ENCODE assay signal across 1 cellular context in the genomic region with DNA sequence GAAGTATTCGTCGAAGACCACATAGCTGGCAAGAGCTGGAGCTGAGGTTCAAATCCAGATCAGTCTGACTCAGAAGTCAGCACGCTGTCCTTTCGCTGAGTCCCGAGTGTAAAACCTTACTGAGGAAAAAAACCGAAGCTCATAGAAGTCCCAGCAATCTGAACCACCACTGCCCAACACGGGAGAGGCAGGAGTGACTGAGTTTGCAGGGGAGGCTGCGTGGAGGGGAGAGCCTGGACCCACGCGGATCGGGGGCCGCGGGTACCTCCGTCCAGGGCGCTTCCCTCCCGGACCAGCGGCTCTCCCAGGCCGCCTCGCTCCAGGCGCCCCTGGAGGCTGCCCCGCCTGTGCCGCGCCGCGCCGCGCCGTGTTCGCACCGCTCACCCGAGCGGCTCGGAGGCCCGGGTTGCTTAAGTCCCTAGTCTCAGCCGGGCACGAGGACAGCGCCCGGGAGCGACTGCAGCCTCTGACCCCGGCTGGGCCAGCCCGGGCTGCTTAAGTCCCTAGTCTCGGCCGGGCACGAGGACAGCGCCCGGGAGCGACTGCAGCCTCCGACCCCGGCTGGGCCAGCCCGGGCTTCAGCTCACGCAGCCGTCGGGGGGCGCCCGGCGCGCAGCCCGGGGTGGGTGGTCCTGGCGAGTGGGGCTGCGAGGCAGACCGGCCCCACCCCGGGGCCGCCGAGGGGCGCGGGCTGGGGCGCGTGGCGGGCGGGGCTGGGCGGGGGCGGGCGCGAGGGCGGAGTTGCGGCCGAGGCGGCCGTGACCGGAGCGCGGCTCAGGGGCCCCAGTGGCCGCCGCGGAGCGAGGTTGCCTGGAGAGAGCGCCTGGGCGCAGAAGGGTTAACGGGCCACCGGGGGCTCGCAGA.
TF ChIP-seq lines count a peak whose summit lies in the region.

TSS of gene ADAMTSL4 (plus strand) at position 777 of the 864 bp plus-strand sequence. CDS start 2,881 bp downstream, outside the sequence.

TF ChIP-seq in HepG2, 621 proteins besides CTCF, POLR2A, EP300 and RAD21 (continued from another document and continues in another):
- TF ChIP-seq, protein P1, sequence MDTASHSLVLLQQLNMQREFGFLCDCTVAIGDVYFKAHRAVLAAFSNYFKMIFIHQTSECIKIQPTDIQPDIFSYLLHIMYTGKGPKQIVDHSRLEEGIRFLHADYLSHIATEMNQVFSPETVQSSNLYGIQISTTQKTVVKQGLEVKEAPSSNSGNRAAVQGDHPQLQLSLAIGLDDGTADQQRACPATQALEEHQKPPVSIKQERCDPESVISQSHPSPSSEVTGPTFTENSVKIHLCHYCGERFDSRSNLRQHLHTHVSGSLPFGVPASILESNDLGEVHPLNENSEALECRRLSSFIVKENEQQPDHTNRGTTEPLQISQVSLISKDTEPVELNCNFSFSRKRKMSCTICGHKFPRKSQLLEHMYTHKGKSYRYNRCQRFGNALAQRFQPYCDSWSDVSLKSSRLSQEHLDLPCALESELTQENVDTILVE (CRISPR knock-in tag; IDR thresholded peaks at IDR 0.05): no peak
- TF ChIP-seq SP140L (CRISPR knock-in tag; IDR thresholded peaks at IDR 0.05; ENCODE audit: borderline replicate concordance): no peak
- peak; percentile 17; the same call in 1 of the 2 replicates for TF ChIP-seq MED13 (CRISPR knock-in tag; IDR thresholded peaks at IDR 0.05)
- peak; percentile 50; the same call in 1 of the 2 replicates for TF ChIP-seq TBX2 (CRISPR knock-in tag; IDR thresholded peaks at IDR 0.05; ENCODE audit: borderline replicate concordance)
- TF ChIP-seq ADNP (CRISPR knock-in tag; IDR thresholded peaks at IDR 0.05): peak; percentile 50; the same call in 1 of the 2 replicates
- TF ChIP-seq ZBTB43 (CRISPR knock-in tag; conservative IDR thresholded peaks at IDR 0.05): no peak
- TF ChIP-seq SP1 (IDR thresholded peaks at IDR 0.05): no peak
- TF ChIP-seq SP1 (CRISPR knock-in tag; IDR thresholded peaks at IDR 0.05): no peak; the same call in 1 of the 2 replicates
- TF ChIP-seq NCOA1 (CRISPR knock-in tag; IDR thresholded peaks at IDR 0.05): no peak
- TF ChIP-seq, protein P2, sequence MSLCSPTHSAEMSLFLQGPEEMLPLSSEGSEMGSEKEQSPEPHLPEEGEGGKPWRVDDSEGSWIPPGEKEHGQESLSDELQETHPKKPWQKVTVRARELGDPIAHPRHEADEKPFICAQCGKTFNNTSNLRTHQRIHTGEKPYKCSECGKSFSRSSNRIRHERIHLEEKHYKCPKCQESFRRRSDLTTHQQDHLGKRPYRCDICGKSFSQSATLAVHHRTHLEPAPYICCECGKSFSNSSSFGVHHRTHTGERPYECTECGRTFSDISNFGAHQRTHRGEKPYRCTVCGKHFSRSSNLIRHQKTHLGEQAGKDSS (CRISPR knock-in tag; IDR thresholded peaks at IDR 0.05; ENCODE audit: borderline replicate concordance, low read depth): 0 out of 2 replicates have a peak, but pooled peaks have one; percentile 21
- TF ChIP-seq, protein P3, sequence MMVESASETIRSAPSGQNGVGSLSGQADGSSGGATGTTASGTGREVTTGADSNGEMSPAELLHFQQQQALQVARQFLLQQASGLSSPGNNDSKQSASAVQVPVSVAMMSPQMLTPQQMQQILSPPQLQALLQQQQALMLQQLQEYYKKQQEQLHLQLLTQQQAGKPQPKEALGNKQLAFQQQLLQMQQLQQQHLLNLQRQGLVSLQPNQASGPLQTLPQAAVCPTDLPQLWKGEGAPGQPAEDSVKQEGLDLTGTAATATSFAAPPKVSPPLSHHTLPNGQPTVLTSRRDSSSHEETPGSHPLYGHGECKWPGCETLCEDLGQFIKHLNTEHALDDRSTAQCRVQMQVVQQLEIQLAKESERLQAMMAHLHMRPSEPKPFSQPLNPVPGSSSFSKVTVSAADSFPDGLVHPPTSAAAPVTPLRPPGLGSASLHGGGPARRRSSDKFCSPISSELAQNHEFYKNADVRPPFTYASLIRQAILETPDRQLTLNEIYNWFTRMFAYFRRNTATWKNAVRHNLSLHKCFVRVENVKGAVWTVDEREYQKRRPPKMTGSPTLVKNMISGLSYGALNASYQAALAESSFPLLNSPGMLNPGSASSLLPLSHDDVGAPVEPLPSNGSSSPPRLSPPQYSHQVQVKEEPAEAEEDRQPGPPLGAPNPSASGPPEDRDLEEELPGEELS (CRISPR knock-in tag; IDR thresholded peaks at IDR 0.05): 0 out of 2 replicates have a peak, but pooled peaks have one; percentile 11
- peak; percentile 43; the same call in 1 of the 2 replicates for TF ChIP-seq ARNT2 (CRISPR knock-in tag; IDR thresholded peaks at IDR 0.05; ENCODE audit: low read depth)
- TF ChIP-seq ZBTB38 (CRISPR knock-in tag; IDR thresholded peaks at IDR 0.05): 0 out of 2 replicates have a peak, but pooled peaks have one; percentile 16
- TF ChIP-seq ZFY (CRISPR knock-in tag; IDR thresholded peaks at IDR 0.05): peak; percentile 79
- 0 out of 2 replicates have a peak, but pooled peaks have one; percentile 14 for TF ChIP-seq ZNF263 (CRISPR knock-in tag; IDR thresholded peaks at IDR 0.05)
- TF ChIP-seq RFXAP (CRISPR knock-in tag; IDR thresholded peaks at IDR 0.05; ENCODE audit: borderline replicate concordance): 0 out of 2 replicates have a peak, but pooled peaks have one; percentile 41
- TF ChIP-seq CEBPG (CRISPR knock-in tag; IDR thresholded peaks at IDR 0.05): 0 out of 2 replicates have a peak, but pooled peaks have one; percentile 12
- TF ChIP-seq HNRNPH1 (optimal IDR thresholded peaks at IDR 0.05; ENCODE audit: low read depth, low read length): no peak
- TF ChIP-seq ZSCAN20 (CRISPR knock-in tag; IDR thresholded peaks at IDR 0.05; ENCODE audit: borderline replicate concordance): 0 out of 2 replicates have a peak, but pooled peaks have one; percentile 63
- peak; percentile 52 for TF ChIP-seq TAF1 (CRISPR knock-in tag; IDR thresholded peaks at IDR 0.05)
- TF ChIP-seq MYC (CRISPR knock-in tag; IDR thresholded peaks at IDR 0.05; ENCODE audit: borderline replicate concordance): peak; percentile 83
- 0 out of 2 replicates have a peak, but pooled peaks have one; percentile 7 for TF ChIP-seq SIN3A (IDR thresholded peaks at IDR 0.05; ENCODE audit: borderline replicate concordance, low read depth, low read length)
- no peak for TF ChIP-seq NRL (CRISPR knock-in tag; IDR thresholded peaks at IDR 0.05; ENCODE audit: borderline replicate concordance)
- TF ChIP-seq, protein P4, sequence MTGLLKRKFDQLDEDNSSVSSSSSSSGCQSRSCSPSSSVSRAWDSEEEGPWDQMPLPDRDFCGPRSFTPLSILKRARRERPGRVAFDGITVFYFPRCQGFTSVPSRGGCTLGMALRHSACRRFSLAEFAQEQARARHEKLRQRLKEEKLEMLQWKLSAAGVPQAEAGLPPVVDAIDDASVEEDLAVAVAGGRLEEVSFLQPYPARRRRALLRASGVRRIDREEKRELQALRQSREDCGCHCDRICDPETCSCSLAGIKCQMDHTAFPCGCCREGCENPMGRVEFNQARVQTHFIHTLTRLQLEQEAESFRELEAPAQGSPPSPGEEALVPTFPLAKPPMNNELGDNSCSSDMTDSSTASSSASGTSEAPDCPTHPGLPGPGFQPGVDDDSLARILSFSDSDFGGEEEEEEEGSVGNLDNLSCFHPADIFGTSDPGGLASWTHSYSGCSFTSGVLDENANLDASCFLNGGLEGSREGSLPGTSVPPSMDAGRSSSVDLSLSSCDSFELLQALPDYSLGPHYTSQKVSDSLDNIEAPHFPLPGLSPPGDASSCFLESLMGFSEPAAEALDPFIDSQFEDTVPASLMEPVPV (CRISPR knock-in tag; IDR thresholded peaks at IDR 0.05): 0 out of 2 replicates have a peak, but pooled peaks have one; percentile 16
- 0 out of 2 replicates have a peak, but pooled peaks have one; percentile 16 for TF ChIP-seq KDM1A (CRISPR knock-in tag; IDR thresholded peaks at IDR 0.05)
- 0 out of 2 replicates have a peak, but pooled peaks have one; percentile 5 for TF ChIP-seq NR2C2 (CRISPR knock-in tag; IDR thresholded peaks at IDR 0.05; ENCODE audit: borderline replicate concordance)
- TF ChIP-seq RCOR2 (CRISPR knock-in tag; IDR thresholded peaks at IDR 0.05): 0 out of 2 replicates have a peak, but pooled peaks have one; percentile 39
- peak; percentile 40; the same call in 1 of the 2 replicates for TF ChIP-seq ZNF709 (CRISPR knock-in tag; IDR thresholded peaks at IDR 0.05)
- peak; percentile 48; the same call in 1 of the 2 replicates for TF ChIP-seq PRDM15 (CRISPR knock-in tag; IDR thresholded peaks at IDR 0.05)
- TF ChIP-seq PRMT3 (CRISPR knock-in tag; IDR thresholded peaks at IDR 0.05; ENCODE audit: borderline replicate concordance, low read depth): 0 out of 2 replicates have a peak, but pooled peaks have one; percentile 63
- TF ChIP-seq ZNF616 (CRISPR knock-in tag; IDR thresholded peaks at IDR 0.05; ENCODE audit: low read depth): peak; percentile 70; the same call in 1 of the 2 replicates
- TF ChIP-seq, protein P5, sequence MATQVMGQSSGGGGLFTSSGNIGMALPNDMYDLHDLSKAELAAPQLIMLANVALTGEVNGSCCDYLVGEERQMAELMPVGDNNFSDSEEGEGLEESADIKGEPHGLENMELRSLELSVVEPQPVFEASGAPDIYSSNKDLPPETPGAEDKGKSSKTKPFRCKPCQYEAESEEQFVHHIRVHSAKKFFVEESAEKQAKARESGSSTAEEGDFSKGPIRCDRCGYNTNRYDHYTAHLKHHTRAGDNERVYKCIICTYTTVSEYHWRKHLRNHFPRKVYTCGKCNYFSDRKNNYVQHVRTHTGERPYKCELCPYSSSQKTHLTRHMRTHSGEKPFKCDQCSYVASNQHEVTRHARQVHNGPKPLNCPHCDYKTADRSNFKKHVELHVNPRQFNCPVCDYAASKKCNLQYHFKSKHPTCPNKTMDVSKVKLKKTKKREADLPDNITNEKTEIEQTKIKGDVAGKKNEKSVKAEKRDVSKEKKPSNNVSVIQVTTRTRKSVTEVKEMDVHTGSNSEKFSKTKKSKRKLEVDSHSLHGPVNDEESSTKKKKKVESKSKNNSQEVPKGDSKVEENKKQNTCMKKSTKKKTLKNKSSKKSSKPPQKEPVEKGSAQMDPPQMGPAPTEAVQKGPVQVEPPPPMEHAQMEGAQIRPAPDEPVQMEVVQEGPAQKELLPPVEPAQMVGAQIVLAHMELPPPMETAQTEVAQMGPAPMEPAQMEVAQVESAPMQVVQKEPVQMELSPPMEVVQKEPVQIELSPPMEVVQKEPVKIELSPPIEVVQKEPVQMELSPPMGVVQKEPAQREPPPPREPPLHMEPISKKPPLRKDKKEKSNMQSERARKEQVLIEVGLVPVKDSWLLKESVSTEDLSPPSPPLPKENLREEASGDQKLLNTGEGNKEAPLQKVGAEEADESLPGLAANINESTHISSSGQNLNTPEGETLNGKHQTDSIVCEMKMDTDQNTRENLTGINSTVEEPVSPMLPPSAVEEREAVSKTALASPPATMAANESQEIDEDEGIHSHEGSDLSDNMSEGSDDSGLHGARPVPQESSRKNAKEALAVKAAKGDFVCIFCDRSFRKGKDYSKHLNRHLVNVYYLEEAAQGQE (IDR thresholded peaks at IDR 0.05; ENCODE audit: borderline replicate concordance in 1 of 2, low read depth in 1 of 2, low read length in 2 of 2): peak in 1 of 2 experiments; percentile 23; a peak in 1 of 4 replicates
- TF ChIP-seq CERS6 (CRISPR knock-in tag; IDR thresholded peaks at IDR 0.05): peak; percentile 65; the same call in 1 of the 2 replicates
- TF ChIP-seq ZNF558 (CRISPR knock-in tag; IDR thresholded peaks at IDR 0.05; ENCODE audit: borderline replicate concordance): no peak; the same call in 1 of the 2 replicates
